Comparison of ENCODE assay signal across 14 cellular contexts in genomic region chr1:232508161-232508661, GRCh38.
A peak's percentile ranks its signal among the peaks of the same experiment; 100 is the strongest.
DNase-seq lines count a peak whose midpoint lies in the region; ATAC-seq lines count a peak whose summit lies in the region.
"Had no signal": no experiment of that assay in that cellular context is flagged by ENCODE, and none has a peak within 500 bp of the region (broad histone marks: within the 10 kb centered on the region; RNA-seq: fewer than 3 reads in every experiment).

No MANE protein-coding gene starts in this region.

- H3K4me1 Mint-ChIP-seq in stimulated activated effector memory CD8-positive, alpha-beta T cell treated with anti-CD3 and anti-CD28 coated beads, Interleukin-12 subunit alpha, Interleukin-12 subunit beta, amount 100 ng/mL, for 72 hours = peaks cover 24% of the 10 kb centered on the region
- H3K4me1 Mint-ChIP-seq: activated CD4-positive, alpha-beta T cell treated with anti-CD3 and anti-CD28 coated beads, Interleukin-2, amount 10 ng/mL, durations not matched to agents 7 days and 5 days had no signal

- H3K4me3 Mint-ChIP-seq in stimulated activated effector memory CD8-positive, alpha-beta T cell treated with anti-CD3 and anti-CD28 coated beads, Interleukin-12 subunit alpha, Interleukin-12 subunit beta, amount 100 ng/mL, for 72 hours = no peak overlapping the region
- H3K4me3 Mint-ChIP-seq: activated CD4-positive, alpha-beta T cell treated with anti-CD3 and anti-CD28 coated beads, Interleukin-2, amount 10 ng/mL, durations not matched to agents 7 days and 5 days; activated naive CD4-positive, alpha-beta T cell treated with anti-CD3 and anti-CD28 coated beads for 36 hours; naive thymus-derived CD4-positive, alpha-beta T cell had no signal

- no peaks in the 10 kb centered on the region for H3K36me3 Mint-ChIP-seq in stimulated activated effector memory CD8-positive, alpha-beta T cell treated with anti-CD3 and anti-CD28 coated beads, Interleukin-12 subunit alpha, Interleukin-12 subunit beta, amount 100 ng/mL, for 72 hours

- intact Hi-C loops in left ventricle myocardium superior (cut with micrococcal nuclease) = no loop called here

- H3K9me3 Mint-ChIP-seq in stimulated activated effector memory CD8-positive, alpha-beta T cell treated with anti-CD3 and anti-CD28 coated beads, Interleukin-12 subunit alpha, Interleukin-12 subunit beta, amount 100 ng/mL, for 72 hours = no peaks in the 10 kb centered on the region
- H3K9me3 Mint-ChIP-seq: activated CD4-positive, alpha-beta T cell treated with anti-CD3 and anti-CD28 coated beads, Interleukin-2, amount 10 ng/mL, durations not matched to agents 7 days and 5 days; activated naive CD4-positive, alpha-beta T cell treated with anti-CD3 and anti-CD28 coated beads for 36 hours; naive thymus-derived CD4-positive, alpha-beta T cell had no signal

- DNase-seq in NCI-H526 (lab: John Stamatoyannopoulos, UW) (peak; percentile 6 to 26), NCI-H526 treated with DMSO at 0.1 percent for 48 hours (lab: John Stamatoyannopoulos, UW) (no peak), amygdala (lab: John Stamatoyannopoulos, UW) (peak in 49 of 56 donors; percentile 6 to 84 (median 46)), left ventricle myocardium superior (no peak), dermis blood vessel endothelial cell (no peak)
- DNase-seq in stimulated activated effector memory CD8-positive, alpha-beta T cell treated with anti-CD3 and anti-CD28 coated beads, Interleukin-12 subunit alpha, Interleukin-12 subunit beta, amount 100 ng/mL, for 72 hours (ENCODE audit: low spot score in 2 of 2) = no peak
- DNase-seq: ACHN; activated CD4-positive, alpha-beta T cell treated with anti-CD3 and anti-CD28 coated beads, Interleukin-2, amount 10 ng/mL, durations not matched to agents 7 days and 5 days; activated naive CD4-positive, alpha-beta T cell treated with anti-CD3 and anti-CD28 coated beads for 36 hours; naive thymus-derived CD4-positive, alpha-beta T cell; stimulated activated CD4-positive, alpha-beta T cell treated with anti-CD3 and anti-CD28 coated beads, Interleukin-15, amount 100 ng/mL, for 24 hours had no signal

- ATAC-seq in left ventricle myocardium superior (peak; percentile 44), HG02642 (IDR thresholded peaks at IDR 0.05; ENCODE audit: poor library complexity, unreplicated experiment) (no peak), HG03432 (IDR thresholded peaks at IDR 0.05; ENCODE audit: unreplicated experiment) (no peak)
- ATAC-seq in stimulated activated effector memory CD8-positive, alpha-beta T cell treated with anti-CD3 and anti-CD28 coated beads, Interleukin-12 subunit alpha, Interleukin-12 subunit beta, amount 100 ng/mL, for 72 hours = peak; percentile 48
- ATAC-seq: K562; naive thymus-derived CD4-positive, alpha-beta T cell had no signal

- H3K27ac Mint-ChIP-seq in stimulated activated effector memory CD8-positive, alpha-beta T cell treated with anti-CD3 and anti-CD28 coated beads, Interleukin-12 subunit alpha, Interleukin-12 subunit beta, amount 100 ng/mL, for 72 hours = no peak overlapping the region
- H3K27ac Mint-ChIP-seq: activated CD4-positive, alpha-beta T cell treated with anti-CD3 and anti-CD28 coated beads, Interleukin-2, amount 10 ng/mL, durations not matched to agents 7 days and 5 days; activated naive CD4-positive, alpha-beta T cell treated with anti-CD3 and anti-CD28 coated beads for 36 hours; naive thymus-derived CD4-positive, alpha-beta T cell had no signal

Comparison
In these comparisons a context has a peak if more than half of its experiments do, and no peak if none do; other contexts are left out.
1. DNase-seq: peak in NCI-H526 (2 of 2) and amygdala (49 of 56); none in NCI-H526 treated with DMSO at 0.1 percent for 48 hours (single experiment), left ventricle myocardium superior (single experiment), stimulated activated effector memory CD8-positive, alpha-beta T cell treated with anti-CD3 and anti-CD28 coated beads, Interleukin-12 subunit alpha, Interleukin-12 subunit beta, amount 100 ng/mL, for 72 hours (0 of 2) and dermis blood vessel endothelial cell (single experiment).
2. ATAC-seq: peak in left ventricle myocardium superior (single experiment) and stimulated activated effector memory CD8-positive, alpha-beta T cell treated with anti-CD3 and anti-CD28 coated beads, Interleukin-12 subunit alpha, Interleukin-12 subunit beta, amount 100 ng/mL, for 72 hours (single experiment); none in HG02642 (single experiment) and HG03432 (single experiment).